Comparison of ENCODE assay signal across 7 cellular contexts in the genomic region with DNA sequence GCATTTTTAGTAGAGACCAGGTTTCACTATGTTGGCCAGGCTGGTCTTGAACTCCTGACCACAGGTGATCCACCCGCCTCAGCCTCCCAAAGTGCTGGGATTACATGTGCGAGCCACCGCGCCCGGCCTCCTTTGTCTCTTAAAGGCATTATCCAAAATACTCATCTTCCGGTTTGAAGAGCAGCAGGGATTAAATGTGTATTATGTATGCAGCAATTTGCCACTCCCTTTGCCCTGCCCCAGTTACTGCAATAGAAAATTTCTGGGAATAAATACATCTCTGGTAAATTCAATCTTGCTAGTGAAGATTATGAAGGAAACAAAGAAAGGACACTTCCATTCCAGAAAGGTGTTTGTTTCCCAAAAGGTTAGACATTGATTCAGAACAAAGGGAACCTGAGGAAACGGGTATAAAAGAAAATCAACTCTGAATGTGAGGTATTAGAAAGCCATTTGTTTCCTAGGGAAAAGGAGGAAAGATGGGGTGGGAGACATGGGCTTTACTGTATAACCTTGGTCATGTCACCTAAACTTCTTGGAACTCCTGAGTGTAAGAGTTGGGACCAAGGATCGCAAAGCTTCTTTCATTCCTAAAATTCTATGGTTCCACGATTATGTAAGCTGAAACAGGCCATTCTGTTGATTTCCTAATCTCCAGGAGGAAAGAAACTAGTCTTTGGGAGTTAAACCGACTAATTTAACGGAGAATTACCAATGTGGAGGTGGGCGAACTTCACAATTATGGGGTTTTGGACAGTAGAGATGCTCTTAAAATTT. TPM values are rescaled to one million over a fixed set of nuclear protein-coding genes. Genes with fewer than 3 reads are reported as not detected.
DNase-seq lines count a peak whose midpoint lies in the region; ATAC-seq and TF ChIP-seq lines count a peak whose summit lies in the region.

No MANE protein-coding gene starts in this region.

- H2AFZ ChIP-seq in PC-9 (peak overlapping the region; percentile 95), parathyroid adenoma (peak overlapping the region; percentile 83)

- H4K20me1 ChIP-seq in PC-9 (ENCODE audit: insufficient read depth) = peaks cover 23% of the 10 kb centered on the region

- no peaks in the 10 kb centered on the region for H3K9me2 ChIP-seq in PC-9 (ENCODE audit: insufficient read depth)

- POLR2A ChIA-PET in PC-9 (lab: Charles Lee; ENCODE audit: unreplicated experiment) = no interaction called here

- no peaks in the 10 kb centered on the region for H3K36me3 ChIP-seq in PC-9 (ENCODE audit: low read depth)
- H3K36me3 ChIP-seq in parathyroid adenoma (ENCODE audit: control insufficient read depth, insufficient read depth, low read length) = no peaks in the 10 kb centered on the region

- H3K4me3 ChIP-seq in PC-9 = peak overlapping the region; percentile 64
- H3K4me3 ChIP-seq in epithelial cell of esophagus (ENCODE audit: low read length) = peak overlapping the region; percentile 60
- H3K4me3 ChIP-seq in parathyroid adenoma (ENCODE audit: low read depth, low read length) = peak overlapping the region; percentile 61

- DNase-seq in HCEC 1CT = peak; percentile 17
- no peak for DNase-seq in PC-9
- peak; percentile 50 for DNase-seq in epithelial cell of esophagus (ENCODE audit: low read depth)

- H3K9ac ChIP-seq in parathyroid adenoma = no peak overlapping the region

- peaks cover 38% of the 10 kb centered on the region for H3K79me2 ChIP-seq in PC-9 (ENCODE audit: low read depth)
- H3K79me2 ChIP-seq in parathyroid adenoma = peaks cover 4% of the 10 kb centered on the region

- no peak for ATAC-seq in GM18505 (IDR thresholded peaks at IDR 0.05; ENCODE audit: unreplicated experiment)
- no peak for ATAC-seq in HG03342 (IDR thresholded peaks at IDR 0.05; ENCODE audit: unreplicated experiment)
- ATAC-seq in GM18520 (IDR thresholded peaks at IDR 0.05; ENCODE audit: unreplicated experiment) = no peak

- BruUV-seq in PC-9 (replicated peaks; lab: Mats Ljungman, UMichigan) = no TSS peak

- TF ChIP-seq CTCF in PC-9 (conservative IDR thresholded peaks at IDR 0.05) (no peak), epithelial cell of esophagus (IDR thresholded peaks at IDR 0.05; ENCODE audit: insufficient read depth, low read depth, low read length, missing control alignments) (no peak), parathyroid adenoma (IDR thresholded peaks at IDR 0.05) (no peak)

- CTCF ChIA-PET in PC-9 (lab: Charles Lee) = no interaction called here

- H3F3A ChIP-seq in PC-9 (ENCODE audit: insufficient read depth, low read depth) = peaks cover 15% of the 10 kb centered on the region

- no peaks in the 10 kb centered on the region for H3K27me3 ChIP-seq in PC-9 (ENCODE audit: insufficient read depth, low read depth)
- no peaks in the 10 kb centered on the region for H3K27me3 ChIP-seq in parathyroid adenoma (ENCODE audit: control insufficient read depth, insufficient read depth, low read length)

- no peak for TF ChIP-seq POLR2A in GM18505 (IDR thresholded peaks at IDR 0.05; ENCODE audit: borderline replicate concordance, extremely low read depth, insufficient read depth, insufficient read length)

- intact Hi-C loops in PC-9 (cut with micrococcal nuclease; ENCODE audit: unreplicated experiment) = loop anchor here (5.0 to 10.0 kb wide), 2 partner anchors 436 to 479 kb away; a partner anchor contains a TSS

- peak overlapping the region; percentile 59 for H3K27ac ChIP-seq in PC-9
- peak overlapping the region; percentile 100 for H3K27ac ChIP-seq in parathyroid adenoma

- H3K4me2 ChIP-seq in PC-9 (peak overlapping the region; percentile 92), parathyroid adenoma (ENCODE audit: low read length) (peak overlapping the region; percentile 81)

- H3K4me1 ChIP-seq in PC-9 (replicated peaks; ENCODE audit: insufficient read depth) (peaks cover 26% of the 10 kb centered on the region), parathyroid adenoma (peaks cover 5% of the 10 kb centered on the region)

- H3K9me3 ChIP-seq in PC-9 (ENCODE audit: insufficient read depth, low read depth) (no peaks in the 10 kb centered on the region), parathyroid adenoma (ENCODE audit: control insufficient read depth, low read length) (no peaks in the 10 kb centered on the region)

RNA-seq across cellular contexts. Expression of a gene that starts 1.0 kb away (rescaled TPM):
- total RNA-seq in PC-9 (2021) = 62.1 and 64.8 TPM in 2 replicates

Comparison
In these comparisons a context has a peak if more than half of its experiments do, and no peak if none do; other contexts are left out.
1. DNase-seq: peak in HCEC 1CT (single experiment) and epithelial cell of esophagus (single experiment); none in PC-9 (0 of 2).
2. Peak in every context shown above with its lines, with median percentiles within 50 percentile points of each other: H3K4me3 ChIP-seq.